8 cellular contexts compared by ENCODE assay signal in the genomic region with DNA sequence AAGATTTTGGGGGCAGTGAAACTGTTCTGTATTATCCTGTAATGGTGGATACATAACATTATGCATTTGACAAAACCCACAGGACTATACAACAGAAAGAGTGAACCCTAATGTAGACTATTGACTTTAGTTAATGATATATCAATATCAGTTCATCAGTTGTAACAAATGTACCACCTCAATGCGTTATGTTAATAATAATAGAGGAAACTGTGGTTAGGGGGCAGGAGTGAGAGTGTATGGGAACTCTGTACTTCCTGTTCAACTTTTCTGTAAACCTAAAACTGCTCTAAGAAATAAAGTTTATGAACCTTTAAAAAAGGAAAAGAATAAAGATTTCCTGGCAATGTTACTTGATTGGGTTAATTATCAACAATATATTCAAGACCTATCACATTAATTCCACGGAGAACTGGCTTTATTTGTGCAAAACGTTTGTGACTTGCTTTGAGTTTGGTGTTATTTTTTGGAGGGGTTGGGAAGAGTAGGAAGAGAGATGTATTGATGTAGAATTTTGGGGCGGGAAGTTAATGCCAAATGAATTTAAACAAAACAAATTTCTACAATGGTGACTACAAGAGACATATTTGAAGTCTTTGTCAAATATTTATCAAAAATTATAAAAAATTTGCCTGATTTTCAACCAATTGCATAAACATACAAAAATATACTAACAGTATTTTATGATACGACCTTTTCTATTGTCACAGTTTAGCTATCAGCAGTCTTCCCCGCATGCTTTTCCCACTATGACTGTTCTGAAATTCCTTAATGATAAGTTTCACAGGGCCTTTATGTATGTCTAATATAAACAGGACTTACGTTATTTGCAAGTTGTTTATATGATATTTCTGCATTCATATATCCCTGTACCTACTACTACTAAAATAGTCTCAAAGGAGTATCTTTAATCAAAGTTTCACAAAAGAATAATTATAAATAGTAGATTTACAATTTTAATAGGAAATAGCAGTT. TPM values are rescaled to one million over a fixed set of nuclear protein-coding genes. Genes with fewer than 3 reads are reported as not detected.
DNase-seq lines count a peak whose midpoint lies in the region; ATAC-seq and TF ChIP-seq lines count a peak whose summit lies in the region.

No MANE protein-coding gene starts in this region.

- H3K27ac ChIP-seq in CD8-positive, alpha-beta T cell (ENCODE audit: low read depth, low read length): no peak overlapping the region
- peak overlapping the region; percentile 91 for H3K27ac ChIP-seq in HUES64 (ENCODE audit: low read depth, low read length)

- H3K27me3 Mint-ChIP-seq in CD8-positive, alpha-beta T cell (ENCODE audit: low read depth): no peaks in the 10 kb centered on the region
- no peaks in the 10 kb centered on the region for H3K27me3 Mint-ChIP-seq in activated naive CD8-positive, alpha-beta T cell treated with anti-CD3 and anti-CD28 coated beads, Interleukin-2, amount 50 U/mL, for 24 hours
- H3K27me3 Mint-ChIP-seq in naive thymus-derived CD8-positive, alpha-beta T cell: no peaks in the 10 kb centered on the region

- H3K4me1 ChIP-seq in CD8-positive, alpha-beta T cell (ENCODE audit: insufficient read depth, low read length): peaks cover 51% of the 10 kb centered on the region
- H3K4me1 ChIP-seq in HUES64 (ENCODE audit: insufficient read depth, low read length): peaks cover 24% of the 10 kb centered on the region

- no peaks in the 10 kb centered on the region for H3K9me3 Mint-ChIP-seq in CD8-positive, alpha-beta T cell
- no peaks in the 10 kb centered on the region for H3K9me3 Mint-ChIP-seq in activated naive CD8-positive, alpha-beta T cell treated with anti-CD3 and anti-CD28 coated beads, Interleukin-2, amount 50 U/mL, for 24 hours
- H3K9me3 Mint-ChIP-seq in naive thymus-derived CD8-positive, alpha-beta T cell: no peaks in the 10 kb centered on the region

- H3K9me3 ChIP-seq in CD8-positive, alpha-beta T cell (ENCODE audit: low read length): no peaks in the 10 kb centered on the region
- H3K9me3 ChIP-seq in HUES64 (ENCODE audit: insufficient read depth, low read depth, low read length): no peaks in the 10 kb centered on the region

- ATAC-seq in CD8-positive, alpha-beta T cell: no peak
- ATAC-seq in activated naive CD8-positive, alpha-beta T cell treated with anti-CD3 and anti-CD28 coated beads, Interleukin-2, amount 50 U/mL, for 24 hours: no peak
- no peak for ATAC-seq in naive thymus-derived CD8-positive, alpha-beta T cell
- ATAC-seq in HG03039 (IDR thresholded peaks at IDR 0.05; ENCODE audit: unreplicated experiment): no peak
- no peak for ATAC-seq in GM18519 (IDR thresholded peaks at IDR 0.05; ENCODE audit: low FRiP score, unreplicated experiment)
- ATAC-seq in HG02884 (IDR thresholded peaks at IDR 0.05; ENCODE audit: unreplicated experiment): no peak

- peak overlapping the region; percentile 52 for H3K27ac Mint-ChIP-seq in CD8-positive, alpha-beta T cell
- peak overlapping the region; percentile 1 for H3K27ac Mint-ChIP-seq in activated naive CD8-positive, alpha-beta T cell treated with anti-CD3 and anti-CD28 coated beads, Interleukin-2, amount 50 U/mL, for 24 hours
- H3K27ac Mint-ChIP-seq in naive thymus-derived CD8-positive, alpha-beta T cell: peak overlapping the region; percentile 14 to 97 (median 84)

- no peak for TF ChIP-seq CTCF in CD8-positive, alpha-beta T cell (IDR thresholded peaks at IDR 0.05)

- no peak overlapping the region for H3K4me3 ChIP-seq in CD8-positive, alpha-beta T cell (ENCODE audit: low read depth, low read length)
- H3K4me3 ChIP-seq in HUES64 (ENCODE audit: low read length): peak overlapping the region; percentile 72; the same call in 1 of the 2 replicates

- no peak overlapping the region for H3K9ac ChIP-seq in HUES64 (ENCODE audit: low read depth, low read length)

- POLR2A ChIA-PET in CD8-positive, alpha-beta T cell (lab: Charles Lee): interaction anchor here (1.5 kb wide), 1 partner anchor 116 kb away, joined by 3 read pairs; no protein-coding TSS in a partner anchor
- POLR2A ChIA-PET in naive thymus-derived CD8-positive, alpha-beta T cell (lab: Charles Lee): interaction anchor here (1.2 to 1.4 kb wide), 2 partner anchors 180 to 467 kb away, joined by 3 to 4 read pairs; a partner anchor contains a TSS

- H3K4me1 Mint-ChIP-seq in CD8-positive, alpha-beta T cell (ENCODE audit: low read depth): peaks cover 53% of the 10 kb centered on the region
- H3K4me1 Mint-ChIP-seq in activated naive CD8-positive, alpha-beta T cell treated with anti-CD3 and anti-CD28 coated beads, Interleukin-2, amount 50 U/mL, for 24 hours: peaks cover 52% of the 10 kb centered on the region
- H3K4me1 Mint-ChIP-seq in naive thymus-derived CD8-positive, alpha-beta T cell: peaks cover 22 to 59% (median 52%) of the 10 kb centered on the region in 4 donors

- peak overlapping the region; percentile 100 for H3K4me3 Mint-ChIP-seq in CD8-positive, alpha-beta T cell
- H3K4me3 Mint-ChIP-seq in activated naive CD8-positive, alpha-beta T cell treated with anti-CD3 and anti-CD28 coated beads, Interleukin-2, amount 50 U/mL, for 24 hours: peak overlapping the region; percentile 99
- H3K4me3 Mint-ChIP-seq in naive thymus-derived CD8-positive, alpha-beta T cell: peak overlapping the region; percentile 23 to 100 (median 71)

- CTCF ChIA-PET in CD8-positive, alpha-beta T cell (lab: Charles Lee): interaction anchor here (1.3 to 4.8 kb wide), 3 partner anchors 41 to 122 kb away, joined by 5 to 39 read pairs (median 5); no protein-coding TSS in a partner anchor

- H3K36me3 ChIP-seq in CD8-positive, alpha-beta T cell (ENCODE audit: insufficient read depth, low read length): no peaks in the 10 kb centered on the region
- no peaks in the 10 kb centered on the region; the same call in 1 of the 2 replicates for H3K36me3 ChIP-seq in HUES64 (ENCODE audit: insufficient read depth, low read length)

- 97% methylated on average over 3 of the region's 7 CpGs for WGBS in HUES64

- H3K27me3 ChIP-seq in CD8-positive, alpha-beta T cell (ENCODE audit: insufficient read depth, low read length): no peaks in the 10 kb centered on the region
- H3K27me3 ChIP-seq in HUES64 (ENCODE audit: insufficient read depth, low read length): no peaks in the 10 kb centered on the region

- intact Hi-C loops in CD8-positive, alpha-beta T cell (cut with DNase I, micrococcal nuclease): loop anchor here (1.0 to 10.0 kb wide), 10 partner anchors 37 to 1288 kb away; a partner anchor contains a TSS

- DNase-seq in CD8-positive, alpha-beta T cell: no peak
- no peak for DNase-seq in activated naive CD8-positive, alpha-beta T cell treated with anti-CD3 and anti-CD28 coated beads, Interleukin-2, amount 50 U/mL, for 24 hours
- DNase-seq in naive thymus-derived CD8-positive, alpha-beta T cell: peak in 2 of 10 donors; percentile 10 to 30
- no peak for DNase-seq in NCI-H510A (lab: John Stamatoyannopoulos, UW)

- peaks cover 8% of the 10 kb centered on the region for H3K36me3 Mint-ChIP-seq in CD8-positive, alpha-beta T cell
- H3K36me3 Mint-ChIP-seq in activated naive CD8-positive, alpha-beta T cell treated with anti-CD3 and anti-CD28 coated beads, Interleukin-2, amount 50 U/mL, for 24 hours (ENCODE audit: low read depth): peaks cover under 1% of the 10 kb centered on the region
- peaks cover 0 to 3% (median 0%) of the 10 kb centered on the region in 3 donors for H3K36me3 Mint-ChIP-seq in naive thymus-derived CD8-positive, alpha-beta T cell

RNA-seq across cellular contexts. Expression of a gene that starts 2.1 kb away (rescaled TPM):
- 10 to 100 TPM; 79.7 to 81.7 TPM for total RNA-seq in CD8-positive, alpha-beta T cell
- polyA plus RNA-seq in HUES64 (2013, experiment 1 of 2): 169 TPM
- 178 TPM for polyA plus RNA-seq in HUES64 (2013, experiment 2 of 2)
- 10 to 100 TPM; 68.3 to 69.3 TPM for total RNA-seq in naive thymus-derived CD8-positive, alpha-beta T cell
- 10 to 100 TPM; 68.0 to 77.1 (median 74.2) TPM for polyA plus RNA-seq in naive thymus-derived CD8-positive, alpha-beta T cell

Comparison
In these comparisons a context has a peak if more than half of its experiments do, and no peak if none do; other contexts are left out.
1. H3K27ac Mint-ChIP-seq: peak in every context shown above with its lines; median percentile 84 in naive thymus-derived CD8-positive, alpha-beta T cell; 52 in CD8-positive, alpha-beta T cell; 1 in activated naive CD8-positive, alpha-beta T cell treated with anti-CD3 and anti-CD28 coated beads, Interleukin-2, amount 50 U/mL, for 24 hours.